8 cellular contexts compared by ENCODE assay signal in the genomic region with DNA sequence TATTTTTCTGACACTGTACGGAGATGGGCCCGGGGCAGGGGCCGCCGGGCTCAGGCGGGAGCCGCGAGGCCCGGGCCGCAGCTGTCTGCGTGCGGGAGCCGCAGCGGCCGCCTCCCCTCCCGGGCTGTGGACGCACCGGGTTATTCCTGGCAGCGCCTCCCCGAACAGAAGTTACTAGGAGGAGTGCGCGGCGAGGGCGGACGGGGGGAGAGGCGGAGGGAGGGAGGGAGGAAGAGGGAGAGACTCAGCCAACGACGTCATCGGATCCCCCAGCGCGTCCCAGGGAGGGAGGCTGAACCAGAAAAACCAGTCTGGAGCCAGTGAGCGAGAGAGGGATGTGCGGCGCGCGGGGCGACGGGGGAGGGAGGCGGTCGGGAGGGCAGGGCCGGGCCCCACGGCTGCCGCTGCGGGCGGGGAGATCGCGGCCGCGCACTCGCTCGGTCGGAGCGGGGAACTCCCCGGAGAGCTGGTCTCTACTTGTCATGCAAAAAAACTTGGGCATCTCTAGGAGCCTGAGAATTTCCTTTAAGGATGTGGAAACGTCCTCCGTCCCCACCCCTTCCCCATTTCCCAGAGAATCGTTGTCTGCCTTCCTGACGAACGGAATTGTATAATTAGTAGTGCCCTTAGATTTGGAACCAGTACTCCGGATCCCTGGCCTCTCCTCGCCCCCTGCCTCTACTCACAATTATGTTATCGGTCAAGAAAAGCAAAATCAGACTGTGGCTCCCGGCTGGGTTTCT. TPM values are rescaled to one million over a fixed set of nuclear protein-coding genes. Genes with fewer than 3 reads are reported as not detected.
A peak's percentile ranks its signal among the peaks of the same experiment; 100 is the strongest.
DNase-seq lines count a peak whose midpoint lies in the region; ATAC-seq and TF ChIP-seq lines count a peak whose summit lies in the region.

No MANE protein-coding gene starts in this region.

- H3K27ac ChIP-seq in VCaP (peak overlapping the region; percentile 97), iPS-18a (ENCODE audit: low read length) (peak overlapping the region; percentile 48)

- DNase-seq in NCI-H2029 treated with DMSO at 0.1 percent for 48 hours (lab: John Stamatoyannopoulos, UW) (peak; percentile 67), MCF 10A (ENCODE audit: unreplicated experiment) (peak; percentile 99), skeletal muscle cell (ENCODE audit: low read depth) (peak; percentile 98), NCI-H1436 (lab: John Stamatoyannopoulos, UW) (no peak)

- peaks cover 21% of the 10 kb centered on the region for H3K4me1 Mint-ChIP-seq in MCF 10A (ENCODE audit: insufficient read depth, unreplicated experiment)

- H3K27me3 ChIP-seq in iPS-18a (ENCODE audit: control insufficient read depth, insufficient read depth, low read length): peaks cover 15% of the 10 kb centered on the region

- H3K4me3 ChIP-seq in GM12875 (ENCODE audit: low read depth, low read length): peak overlapping the region; percentile 86
- peak overlapping the region; percentile 87 for H3K4me3 ChIP-seq in iPS-18a (ENCODE audit: low read length)
- peak overlapping the region; percentile 92 for H3K4me3 ChIP-seq in skeletal muscle cell (ENCODE audit: low read depth, low read length)

- H3K9me3 ChIP-seq in iPS-18a (ENCODE audit: control insufficient read depth, low read depth, low read length): no peaks in the 10 kb centered on the region

- CTCF ChIA-PET in MCF 10A (lab: Yijun Ruan, JAX): interaction anchor here (0.6 to 1.3 kb wide), 3 partner anchors 56 to 392 kb away, joined by 3 to 4 read pairs (median 3); no protein-coding TSS in a partner anchor

- intact Hi-C loops in MCF 10A (cut with micrococcal nuclease): loop anchor here (1.0 to 10.0 kb wide), 7 partner anchors 44 to 481 kb away; no protein-coding TSS in a partner anchor

- H3K36me3 ChIP-seq in iPS-18a (ENCODE audit: control insufficient read depth, low read depth, low read length): no peaks in the 10 kb centered on the region

- H3K9me3 Mint-ChIP-seq in MCF 10A (ENCODE audit: unreplicated experiment): no peaks in the 10 kb centered on the region

- TSS peak; percentile 75 for BruUV-seq in MCF 10A (replicated peaks; lab: Mats Ljungman, UMichigan)

- H3K9ac ChIP-seq in iPS-18a (ENCODE audit: low read length): peak overlapping the region; percentile 81

- peaks cover 5% of the 10 kb centered on the region for H3K36me3 Mint-ChIP-seq in MCF 10A (ENCODE audit: insufficient read depth, unreplicated experiment)

- peak; percentile 27 for ATAC-seq in HG02870 (IDR thresholded peaks at IDR 0.05; ENCODE audit: unreplicated experiment)

- H3K27ac Mint-ChIP-seq in MCF 10A (ENCODE audit: low read depth, unreplicated experiment): peak overlapping the region; percentile 63

- POLR2A ChIA-PET in MCF 10A (lab: Yijun Ruan, JAX): interaction anchor here (0.6 to 6.8 kb wide), 32 partner anchors 12 to 1072 kb away, joined by 3 to 161 read pairs (median 5); a partner anchor contains a TSS

- H3K4me3 Mint-ChIP-seq in MCF 10A (ENCODE audit: unreplicated experiment): peak overlapping the region; percentile 92

- TF ChIP-seq CTCF in GM12875 (IDR thresholded peaks at IDR 0.05; ENCODE audit: borderline replicate concordance, insufficient read depth, low read depth, low read length) (no peak), VCaP (conservative IDR thresholded peaks at IDR 0.05) (no peak), MCF 10A (IDR thresholded peaks at IDR 0.05; ENCODE audit: unreplicated experiment) (no peak)

- H3K27me3 Mint-ChIP-seq in MCF 10A (ENCODE audit: insufficient read depth, unreplicated experiment): no peaks in the 10 kb centered on the region

- H3K4me1 ChIP-seq in iPS-18a (ENCODE audit: control insufficient read depth, low read depth, low read length): peaks cover 10% of the 10 kb centered on the region

RNA-seq across cellular contexts. Expression of a gene that starts 1.4 kb away (rescaled TPM):
- total RNA-seq in MCF 10A (2022): 22.5 and 23.6 TPM in 2 replicates
